Comparison of ENCODE assay signal across 25 cellular contexts in the genomic region with DNA sequence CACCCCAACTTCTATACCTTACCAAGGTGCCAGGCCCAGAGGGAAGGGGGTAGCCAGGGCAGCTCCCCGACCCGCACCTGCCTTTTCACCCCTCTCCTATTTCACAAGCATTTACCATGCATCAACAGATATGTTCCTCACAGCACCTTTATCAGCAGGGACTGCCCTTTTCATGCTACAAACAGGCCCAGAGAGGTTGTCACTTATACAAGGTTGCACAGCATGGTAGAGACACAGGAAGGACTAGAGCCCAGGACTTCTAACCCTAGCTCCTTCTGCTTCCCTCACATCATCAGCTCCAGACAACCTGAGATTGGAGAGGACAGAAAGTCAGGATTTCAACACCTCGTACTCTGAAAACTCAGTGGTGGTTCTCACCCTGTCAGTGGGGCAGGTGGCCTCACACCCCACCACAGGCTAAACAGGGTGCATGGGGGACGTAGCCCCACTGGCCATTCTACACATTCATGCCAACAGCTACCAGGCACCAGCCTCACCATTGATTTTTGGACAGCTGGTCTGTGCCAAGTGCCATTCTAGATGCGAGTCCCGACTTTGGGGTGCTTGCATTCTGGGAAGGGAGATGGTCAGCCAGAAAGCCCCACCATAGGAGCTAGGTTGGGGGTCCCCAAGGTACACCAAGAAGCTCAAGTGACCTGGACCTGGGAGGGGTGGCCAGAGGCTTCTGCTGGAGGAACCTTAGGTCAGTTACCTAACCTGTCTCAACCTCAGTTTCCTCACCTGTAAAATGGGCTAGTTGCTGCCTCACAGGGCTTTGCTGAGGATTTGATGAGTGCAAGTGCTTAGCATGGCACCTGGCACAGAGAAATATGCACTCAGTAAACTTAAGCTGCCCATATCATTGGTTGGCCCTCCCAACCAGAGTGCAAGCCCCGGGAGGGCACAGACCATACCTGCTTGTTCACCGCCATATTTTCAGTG.
"Had no signal": no experiment of that assay in that cellular context is flagged by ENCODE, and none has a peak within 500 bp of the region (broad histone marks: within the 10 kb centered on the region; RNA-seq: fewer than 3 reads in every experiment).

No MANE protein-coding gene starts in this region.

- H3K9me3 ChIP-seq: left lung, ovary, prostate gland, suprapubic skin, transverse colon had no signal

- H3K9me3 Mint-ChIP-seq: activated CD4-positive, alpha-beta T cell treated with anti-CD3 and anti-CD28 coated beads, Interleukin-2, amount 10 ng/mL, durations not matched to agents 7 days and 5 days; activated naive CD8-positive, alpha-beta T cell treated with anti-CD3 and anti-CD28 coated beads, Interleukin-2, amount 50 U/mL, for 24 hours; activated T-helper 1 cell treated with anti-CD3 and anti-CD28 coated beads, Interleukin-12 subunit alpha, Interleukin-12 subunit beta, Interleukin-2, Interleukin-4 antibody, amounts not matched to agents 30 ng/mL and 10 ng/mL and 1 ng/mL, durations not matched to agents 14 hours and 24 hours and 36 hours; memory B cell; naive thymus-derived CD4-positive, alpha-beta T cell; stimulated activated effector memory CD8-positive, alpha-beta T cell treated with anti-CD3 and anti-CD28 coated beads, Interleukin-12 subunit alpha, Interleukin-12 subunit beta, amount 100 ng/mL, for 72 hours; stimulated activated naive CD8-positive, alpha-beta T cell treated with anti-CD3 and anti-CD28 coated beads, Interleukin-15, amount 100 ng/mL, for 72 hours; T-cell; T-helper 2 cell treated with Interferon-gamma antibody and Interleukin-4, amounts not matched to agents 5 μg/mL and 100 μg/mL, for 36 hours had no signal

- H3K36me3 ChIP-seq: ovary, transverse colon, WERI-Rb-1 had no signal

- H3K4me1 Mint-ChIP-seq: activated CD4-positive, alpha-beta T cell treated with anti-CD3 and anti-CD28 coated beads, Interleukin-2, amount 10 ng/mL, durations not matched to agents 7 days and 5 days; activated naive CD8-positive, alpha-beta T cell treated with anti-CD3 and anti-CD28 coated beads, Interleukin-2, amount 50 U/mL, for 24 hours; memory B cell had no signal

- H3K27ac Mint-ChIP-seq: activated CD4-positive, alpha-beta T cell treated with anti-CD3 and anti-CD28 coated beads, Interleukin-2, amount 10 ng/mL, durations not matched to agents 7 days and 5 days; activated CD8-positive, alpha-beta T cell treated with anti-CD3 and anti-CD28 coated beads, Interleukin-2, amount 10 ng/mL, durations not matched to agents 7 days and 5 days; activated naive CD8-positive, alpha-beta T cell treated with anti-CD3 and anti-CD28 coated beads, Interleukin-2, amount 50 U/mL, for 24 hours; activated T-helper 1 cell treated with anti-CD3 and anti-CD28 coated beads, Interleukin-12 subunit alpha, Interleukin-12 subunit beta, Interleukin-2, Interleukin-4 antibody, amounts not matched to agents 30 ng/mL and 10 ng/mL and 1 ng/mL, durations not matched to agents 14 hours and 24 hours and 36 hours; memory B cell; stimulated activated effector memory CD8-positive, alpha-beta T cell treated with anti-CD3 and anti-CD28 coated beads, Interleukin-12 subunit alpha, Interleukin-12 subunit beta, amount 100 ng/mL, for 72 hours; stimulated activated naive CD8-positive, alpha-beta T cell treated with anti-CD3 and anti-CD28 coated beads, Interleukin-15, amount 100 ng/mL, for 72 hours; T-cell; T-helper 2 cell treated with Interferon-gamma antibody and Interleukin-4, amounts not matched to agents 5 μg/mL and 100 μg/mL, for 36 hours had no signal

- H3K4me3 ChIP-seq: left lung, ovary, prostate gland, suprapubic skin, transverse colon had no signal

- H3K36me3 Mint-ChIP-seq: memory B cell; naive thymus-derived CD4-positive, alpha-beta T cell; stimulated activated effector memory CD8-positive, alpha-beta T cell treated with anti-CD3 and anti-CD28 coated beads, Interleukin-12 subunit alpha, Interleukin-12 subunit beta, amount 100 ng/mL, for 72 hours; T-cell had no signal

- DNase-seq: activated CD4-positive, alpha-beta T cell treated with anti-CD3 and anti-CD28 coated beads, Interleukin-2, amount 10 ng/mL, durations not matched to agents 7 days and 5 days; activated CD4-positive, CD25-positive, alpha-beta regulatory T cell treated with anti-CD3 and anti-CD28 coated beads, Interleukin-2, amount 50 U/mL, for 72 hours; activated CD8-positive, alpha-beta T cell treated with anti-CD3 and anti-CD28 coated beads, Interleukin-2, amount 10 ng/mL, durations not matched to agents 7 days and 5 days; activated gamma-delta T cell; activated naive CD4-positive, alpha-beta T cell treated with anti-CD3 and anti-CD28 coated beads, Interleukin-2, amount 50 U/mL, for 16 hours; activated naive CD8-positive, alpha-beta T cell treated with anti-CD3 and anti-CD28 coated beads, Interleukin-2, amount 50 U/mL, for 24 hours; cerebellar nuclear complex; cortex of kidney; kidney; left lung; naive thymus-derived CD4-positive, alpha-beta T cell; ovary; stimulated activated CD4-positive, alpha-beta T cell treated with anti-CD3 and anti-CD28 coated beads, Interleukin-12 subunit alpha, Interleukin-12 subunit beta, amount 100 ng/mL, for 4 hours; stimulated activated CD4-positive, alpha-beta T cell treated with anti-CD3 and anti-CD28 coated beads, Interleukin-1b, Interleukin-23, amount 100 ng/mL, for 48 hours; stimulated activated naive CD8-positive, alpha-beta T cell treated with anti-CD3 and anti-CD28 coated beads, Interleukin-15, amount 100 ng/mL, for 72 hours; T-cell; transverse colon; WERI-Rb-1 had no signal

- H3K27ac ChIP-seq: epithelial cell of prostate, left lung, ovary, prostate gland, suprapubic skin, transverse colon, WERI-Rb-1 had no signal

- ATAC-seq: activated CD8-positive, alpha-beta T cell treated with anti-CD3 and anti-CD28 coated beads, Interleukin-2, amount 10 ng/mL, durations not matched to agents 7 days and 5 days; activated naive CD8-positive, alpha-beta T cell treated with anti-CD3 and anti-CD28 coated beads, Interleukin-2, amount 50 U/mL, for 24 hours; left lung; naive thymus-derived CD4-positive, alpha-beta T cell; stimulated activated effector memory CD8-positive, alpha-beta T cell treated with anti-CD3 and anti-CD28 coated beads, Interleukin-12 subunit alpha, Interleukin-12 subunit beta, amount 100 ng/mL, for 72 hours; stimulated activated naive CD8-positive, alpha-beta T cell treated with anti-CD3 and anti-CD28 coated beads, Interleukin-15, amount 100 ng/mL, for 72 hours; T-cell had no signal

- H3K4me3 Mint-ChIP-seq: activated CD4-positive, alpha-beta T cell treated with anti-CD3 and anti-CD28 coated beads, Interleukin-2, amount 10 ng/mL, durations not matched to agents 7 days and 5 days; activated CD8-positive, alpha-beta T cell treated with anti-CD3 and anti-CD28 coated beads, Interleukin-2, amount 10 ng/mL, durations not matched to agents 7 days and 5 days; activated naive CD8-positive, alpha-beta T cell treated with anti-CD3 and anti-CD28 coated beads, Interleukin-2, amount 50 U/mL, for 24 hours; activated T-helper 1 cell treated with anti-CD3 and anti-CD28 coated beads, Interleukin-12 subunit alpha, Interleukin-12 subunit beta, Interleukin-2, Interleukin-4 antibody, amounts not matched to agents 30 ng/mL and 10 ng/mL and 1 ng/mL, durations not matched to agents 14 hours and 24 hours and 36 hours; memory B cell; naive thymus-derived CD4-positive, alpha-beta T cell; stimulated activated effector memory CD8-positive, alpha-beta T cell treated with anti-CD3 and anti-CD28 coated beads, Interleukin-12 subunit alpha, Interleukin-12 subunit beta, amount 100 ng/mL, for 72 hours; stimulated activated naive CD8-positive, alpha-beta T cell treated with anti-CD3 and anti-CD28 coated beads, Interleukin-15, amount 100 ng/mL, for 72 hours; T-cell; T-helper 2 cell treated with Interferon-gamma antibody and Interleukin-4, amounts not matched to agents 5 μg/mL and 100 μg/mL, for 36 hours had no signal

- H3K27me3 Mint-ChIP-seq: activated CD4-positive, alpha-beta T cell treated with anti-CD3 and anti-CD28 coated beads, Interleukin-2, amount 10 ng/mL, durations not matched to agents 7 days and 5 days; activated naive CD8-positive, alpha-beta T cell treated with anti-CD3 and anti-CD28 coated beads, Interleukin-2, amount 50 U/mL, for 24 hours; naive thymus-derived CD4-positive, alpha-beta T cell; stimulated activated naive CD8-positive, alpha-beta T cell treated with anti-CD3 and anti-CD28 coated beads, Interleukin-15, amount 100 ng/mL, for 72 hours had no signal
